25 cellular contexts compared by ENCODE assay signal in genomic region chr5:125376059-125376641, GRCh38.
DNase-seq lines count a peak whose midpoint lies in the region; ATAC-seq and TF ChIP-seq lines count a peak whose summit lies in the region.
"Had no signal": no experiment of that assay in that cellular context is flagged by ENCODE, and none has a peak within 500 bp of the region (broad histone marks: within the 10 kb centered on the region; RNA-seq: fewer than 3 reads in every experiment).

No MANE protein-coding gene starts in this region.

- no peak overlapping the region for H3K4me3 ChIP-seq in fibroblast of villous mesenchyme (ENCODE audit: low read depth, low read length)
- H3K4me3 ChIP-seq: left lung, testis, uterus had no signal

- POLR2A ChIA-PET in HEK293T (lab: Yijun Ruan, JAX), result no interaction called here

- no peak overlapping the region for H3K4me3 Mint-ChIP-seq in progenitor cell of endocrine pancreas (ENCODE audit: low read depth)
- H3K4me3 Mint-ChIP-seq: activated B cell treated with CpG ODN at 0.5 μM for 24 hours; activated CD4-positive, alpha-beta memory T cell treated with anti-CD3 and anti-CD28 coated beads for 36 hours; activated T-helper 17 cell treated with anti-CD3 and anti-CD28 coated beads, Interleukin-2, amount 50 U/mL, for 72 hours; CD14-positive monocyte; central memory CD8-positive, alpha-beta T cell had no signal

- DNase-seq in HEK293T (ENCODE audit: extremely low spot score), result peak; percentile 29
- peak; percentile 85 for DNase-seq in NCI-H69 (lab: John Stamatoyannopoulos, UW)
- DNase-seq in fibroblast of villous mesenchyme (ENCODE audit: low read depth), result peak; percentile 61
- DNase-seq in omental fat pad (ENCODE audit: low spot score), result no peak
- DNase-seq in activated gamma-delta T cell treated with Interleukin-2 at 50 U/mL for 16 hours, result no peak
- DNase-seq in progenitor cell of endocrine pancreas (ENCODE audit: low spot score, unreplicated experiment), result no peak
- DNase-seq: activated B cell treated with CpG ODN at 0.5 μM for 24 hours; activated CD4-positive, alpha-beta memory T cell treated with anti-CD3 and anti-CD28 coated beads for 36 hours; activated CD8-positive, alpha-beta memory T cell treated with anti-CD3 and anti-CD28 coated beads, Interleukin-2, amount 50 U/mL, for 48 hours; Kasumi-1; left lung; MV-4-11; NCI-H187 treated with DMSO at 0.1 percent for 48 hours; stimulated activated CD4-positive, alpha-beta T cell treated with anti-CD3 and anti-CD28 coated beads, Interleukin-12 subunit alpha, Interleukin-12 subunit beta, amount 100 ng/mL, for 4 hours; stimulated activated CD4-positive, alpha-beta T cell treated with anti-CD3 and anti-CD28 coated beads, Interleukin-4, amount 100 ng/mL, for 4 hours; stimulated activated naive CD4-positive, alpha-beta T cell; T1000; testis had no signal

- H3K4me1 Mint-ChIP-seq in progenitor cell of endocrine pancreas (ENCODE audit: low read depth), result peaks cover 16% of the 10 kb centered on the region
- H3K4me1 Mint-ChIP-seq: activated T-helper 17 cell treated with anti-CD3 and anti-CD28 coated beads, Interleukin-2, amount 50 U/mL, for 72 hours; CD14-positive monocyte; central memory CD8-positive, alpha-beta T cell had no signal

- TF ChIP-seq CTCF in fibroblast of villous mesenchyme (IDR thresholded peaks at IDR 0.05; ENCODE audit: insufficient read depth, low read depth, low read length) (no peak), omental fat pad (IDR thresholded peaks at IDR 0.05) (no peak), progenitor cell of endocrine pancreas (IDR thresholded peaks at IDR 0.05; ENCODE audit: unreplicated experiment) (no peak)

- H3K27me3 Mint-ChIP-seq in progenitor cell of endocrine pancreas, result no peaks in the 10 kb centered on the region
- H3K27me3 Mint-ChIP-seq: activated B cell treated with CpG ODN at 0.5 μM for 24 hours; activated CD4-positive, alpha-beta memory T cell treated with anti-CD3 and anti-CD28 coated beads for 36 hours; activated T-helper 17 cell treated with anti-CD3 and anti-CD28 coated beads, Interleukin-2, amount 50 U/mL, for 72 hours; central memory CD8-positive, alpha-beta T cell had no signal

- CTCF ChIA-PET in HEK293T (lab: Yijun Ruan, JAX), result no interaction called here

- H3K9me3 Mint-ChIP-seq in progenitor cell of endocrine pancreas (ENCODE audit: low read depth), result no peaks in the 10 kb centered on the region
- H3K9me3 Mint-ChIP-seq: activated B cell treated with CpG ODN at 0.5 μM for 24 hours had no signal

- H3K27ac Mint-ChIP-seq in progenitor cell of endocrine pancreas, result no peak overlapping the region
- H3K27ac Mint-ChIP-seq: activated B cell treated with CpG ODN at 0.5 μM for 24 hours; activated CD4-positive, alpha-beta memory T cell treated with anti-CD3 and anti-CD28 coated beads for 36 hours; activated naive CD4-positive, alpha-beta T cell treated with anti-CD3 and anti-CD28 coated beads, Interleukin-2, amount 50 U/mL, for 72 hours; activated T-helper 17 cell treated with anti-CD3 and anti-CD28 coated beads, Interleukin-2, amount 50 U/mL, for 72 hours; CD14-positive monocyte had no signal

- no peaks in the 10 kb centered on the region for H3K36me3 Mint-ChIP-seq in progenitor cell of endocrine pancreas (ENCODE audit: insufficient read depth)
- H3K36me3 Mint-ChIP-seq: activated CD4-positive, alpha-beta memory T cell treated with anti-CD3 and anti-CD28 coated beads for 36 hours; activated naive CD4-positive, alpha-beta T cell treated with anti-CD3 and anti-CD28 coated beads, Interleukin-2, amount 50 U/mL, for 72 hours; CD14-positive monocyte had no signal

- peak; percentile 86 for ATAC-seq in omental fat pad (ENCODE audit: low FRiP score)
- no peak for ATAC-seq in GM19023 (IDR thresholded peaks at IDR 0.05; ENCODE audit: unreplicated experiment)
- ATAC-seq: activated naive CD4-positive, alpha-beta T cell treated with anti-CD3 and anti-CD28 coated beads, Interleukin-2, amount 50 U/mL, for 72 hours; activated T-helper 17 cell treated with anti-CD3 and anti-CD28 coated beads, Interleukin-2, amount 50 U/mL, for 72 hours; left lung; right cardiac atrium had no signal

TF ChIP-seq in HEK293T, 16 proteins besides CTCF, POLR2A, EP300 and RAD21:
- 0 out of 2 replicates have a peak, but pooled peaks have one; percentile 20 for TF ChIP-seq ARNT (IDR thresholded peaks at IDR 0.05)
- no peak for TF ChIP-seq HDGF (IDR thresholded peaks at IDR 0.05; ENCODE audit: borderline replicate concordance)
- no peak for TF ChIP-seq FOXM1 (IDR thresholded peaks at IDR 0.05; ENCODE audit: borderline replicate concordance)
- peak; percentile 93 for TF ChIP-seq CTBP1 (IDR thresholded peaks at IDR 0.05; ENCODE audit: borderline replicate concordance)
- no peak for TF ChIP-seq FOXK2 (IDR thresholded peaks at IDR 0.05)
- TF ChIP-seq PKNOX1 (IDR thresholded peaks at IDR 0.05), result peak; percentile 87
- no peak for TF ChIP-seq TARDBP (IDR thresholded peaks at IDR 0.05)
- no peak for TF ChIP-seq NFRKB (IDR thresholded peaks at IDR 0.05)
- TF ChIP-seq BHLHE40 (IDR thresholded peaks at IDR 0.05; ENCODE audit: borderline replicate concordance), result no peak
- TF ChIP-seq ELF4 (IDR thresholded peaks at IDR 0.05), result no peak

Comparison
In these comparisons a context has a peak if more than half of its experiments do, and no peak if none do; other contexts are left out.
1. DNase-seq: peak in HEK293T (single experiment), NCI-H69 (single experiment) and fibroblast of villous mesenchyme (single experiment); none in omental fat pad (single experiment), activated gamma-delta T cell treated with Interleukin-2 at 50 U/mL for 16 hours (single experiment) and progenitor cell of endocrine pancreas (single experiment).